ENCODE assay signal across 8 cellular contexts in the genomic region with DNA sequence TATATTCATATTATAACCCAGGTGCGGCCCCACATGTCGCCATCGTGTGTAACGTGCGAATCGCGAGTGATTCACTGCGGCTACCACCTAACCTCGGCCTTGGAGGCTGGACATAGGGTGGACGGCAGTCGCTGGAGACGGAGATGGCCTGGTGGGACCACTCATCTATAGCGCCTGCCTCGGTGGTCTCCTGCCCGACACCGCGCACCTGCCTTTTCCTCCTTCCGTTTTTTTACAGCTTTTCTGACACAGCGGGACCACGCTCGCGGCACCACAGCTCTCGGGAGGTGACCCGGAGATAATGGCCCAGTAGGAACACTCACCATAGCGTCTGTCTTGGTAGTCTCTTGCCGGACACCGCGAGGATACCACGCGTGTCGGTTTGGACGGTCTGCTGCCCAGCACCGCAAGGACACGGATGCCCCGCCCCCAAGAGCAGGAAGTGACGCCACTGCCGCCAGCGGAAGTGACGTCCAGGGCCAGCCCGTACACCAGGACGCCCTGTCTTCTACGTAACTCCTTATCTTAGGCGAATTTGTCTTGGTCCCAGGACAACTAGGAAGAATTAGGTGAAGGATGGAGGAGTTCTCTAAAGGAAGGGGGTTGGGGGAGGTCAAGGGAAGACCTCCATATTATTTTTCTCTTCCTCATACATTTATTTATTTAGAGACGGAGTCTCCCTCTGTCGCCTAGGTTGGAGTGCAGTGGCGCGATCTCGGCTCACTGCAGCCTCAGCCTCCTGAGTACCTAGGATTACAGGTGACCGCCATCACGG. TPM values are rescaled to one million over a fixed set of nuclear protein-coding genes. Genes with fewer than 3 reads are reported as not detected.
DNase-seq lines count a peak whose midpoint lies in the region; ATAC-seq and TF ChIP-seq lines count a peak whose summit lies in the region.

No MANE protein-coding gene starts in this region.

- intact Hi-C loops in prostate gland (cut with DNase I), result no loop called here

- peak in 1 of 4 donors; percentile 61 for TF ChIP-seq EP300 in upper lobe of left lung (IDR thresholded peaks at IDR 0.05)

- H3K4me1 ChIP-seq in right atrium auricular region (peaks cover 0 to 14% of the 10 kb centered on the region in 2 donors), prostate gland (replicated peaks) (no peaks in the 10 kb centered on the region), upper lobe of left lung (peaks cover 2 to 21% (median 6%) of the 10 kb centered on the region in 4 donors)

- H3K27ac ChIP-seq in angular gyrus (ENCODE audit: low read depth, low read length), result peak overlapping the region; percentile 60
- peak overlapping the region; percentile 88 to 90 for H3K27ac ChIP-seq in right atrium auricular region
- peak overlapping the region; percentile 89 to 92 for H3K27ac ChIP-seq in prostate gland
- H3K27ac ChIP-seq in upper lobe of left lung, result peak overlapping the region; percentile 84 to 90 (median 86)

- H3K27me3 ChIP-seq in right atrium auricular region (no peaks in the 10 kb centered on the region), prostate gland (replicated peaks; ENCODE audit: insufficient read depth) (no peaks in the 10 kb centered on the region), upper lobe of left lung (no peaks in the 10 kb centered on the region)

- TF ChIP-seq POLR2A in prostate gland (IDR thresholded peaks at IDR 0.05), result peak; percentile 73
- peak in 3 of 4 donors; percentile 54 to 84 (median 70) for TF ChIP-seq POLR2A in upper lobe of left lung (IDR thresholded peaks at IDR 0.05)

- TF ChIP-seq CTCF in AG09319 (IDR thresholded peaks at IDR 0.05; ENCODE audit: low read depth, low read length) (no peak), LNCaP clone FGC (IDR thresholded peaks at IDR 0.05; ENCODE audit: control insufficient read depth, extremely low read depth, insufficient read depth) (no peak), right atrium auricular region (IDR thresholded peaks at IDR 0.05) (no peak), prostate gland (IDR thresholded peaks at IDR 0.05) (no peak), upper lobe of left lung (IDR thresholded peaks at IDR 0.05) (no peak)

- H3K9me3 ChIP-seq in right atrium auricular region (no peaks in the 10 kb centered on the region), prostate gland (no peaks in the 10 kb centered on the region), upper lobe of left lung (no peaks in the 10 kb centered on the region)

- DNase-seq in AG09319 (ENCODE audit: extremely low read depth, low read depth) (peak; percentile 62), LNCaP clone FGC (ENCODE audit: low read depth) (peak; percentile 56), T-helper 2 cell (peak; percentile 62 to 87 (median 77)), right atrium auricular region (ENCODE audit: low spot score) (peak; percentile 93), prostate gland (ENCODE audit: low spot score) (peak; percentile 72), upper lobe of left lung (peak; percentile 85 to 98)

- peaks cover 34% of the 10 kb centered on the region for H3K36me3 ChIP-seq in right atrium auricular region
- H3K36me3 ChIP-seq in prostate gland, result no peaks in the 10 kb centered on the region
- peaks cover 4 to 36% (median 31%) of the 10 kb centered on the region in 4 donors for H3K36me3 ChIP-seq in upper lobe of left lung

- ATAC-seq in GM19372 (IDR thresholded peaks at IDR 0.05; ENCODE audit: low read depth, unreplicated experiment) (peak; percentile 70), upper lobe of left lung (ENCODE audit: low FRiP score in 2 of 2) (peak; percentile 94 to 97)

- 59% methylated on average over 50 of the region's 50 CpGs for WGBS in prostate gland
- 58 to 64% methylated on average over 50 of the region's 50 CpGs for WGBS in upper lobe of left lung, 2 donors

- H3K4me3 ChIP-seq in LNCaP clone FGC (ENCODE audit: low read depth, low read length), result peak overlapping the region; percentile 74
- peak overlapping the region; percentile 56 to 61 for H3K4me3 ChIP-seq in right atrium auricular region
- H3K4me3 ChIP-seq in prostate gland, result peak overlapping the region; percentile 47 to 48
- peak overlapping the region; percentile 25 to 67 (median 66) for H3K4me3 ChIP-seq in upper lobe of left lung

RNA-seq across cellular contexts. Expression of a gene that starts 6.4 kb away (rescaled TPM):
- 100 to 1,000 TPM; 183 to 226 TPM for total RNA-seq in right atrium auricular region
- 100 to 1,000 TPM; 150 to 161 TPM for total RNA-seq in prostate gland
- 100 to 1,000 TPM in 3 of 6 donors, 10 to 100 TPM in 3; 40.9 to 124 (median 92.0) TPM for total RNA-seq in upper lobe of left lung

RNA-seq across cellular contexts. Expression of a gene that starts 17.1 kb away (rescaled TPM):
- total RNA-seq in right atrium auricular region (10 to 100 TPM in 1 of 2 donors, under 1 TPM in 1; 0.71 to 15.5 TPM), prostate gland (1 to 10 TPM in 1 of 2 donors, not detected in 1; 7.4 TPM), upper lobe of left lung (10 to 100 TPM in 2 of 6 donors, 1 to 10 TPM in 3, under 1 TPM in 1; 0.89 to 20.7 (median 5.7) TPM)

Comparison
In these comparisons a context has a peak if more than half of its experiments do, and no peak if none do; other contexts are left out.
1. Peak in every context shown above with its lines: DNase-seq, ATAC-seq, H3K4me3 ChIP-seq and H3K27ac ChIP-seq.